ENCODE assay signal across 10 cellular contexts in the genomic region with DNA sequence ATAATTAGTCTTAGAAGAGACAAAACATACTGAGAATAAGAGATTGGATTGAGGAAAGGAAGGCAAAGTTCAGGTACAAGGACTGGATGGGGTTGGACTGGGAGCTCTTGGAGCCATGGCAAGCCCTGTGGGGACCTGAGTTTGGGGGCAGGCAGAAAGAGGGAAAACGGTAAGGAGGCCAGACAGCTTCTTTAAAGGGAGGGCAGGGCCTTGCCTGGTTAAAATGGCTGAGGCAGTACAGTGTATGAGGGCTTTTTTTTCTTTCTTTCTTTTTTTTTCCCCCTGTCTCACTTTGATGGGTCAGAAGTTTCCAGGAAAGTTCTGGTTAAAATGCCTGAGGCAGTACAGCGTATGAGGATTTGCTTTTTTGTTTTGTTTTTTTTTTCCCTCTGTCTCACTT. TPM values are rescaled to one million over a fixed set of nuclear protein-coding genes. Genes with fewer than 3 reads are reported as not detected.
DNase-seq lines count a peak whose midpoint lies in the region; ATAC-seq lines count a peak whose summit lies in the region.
"Had no signal": no experiment of that assay in that cellular context is flagged by ENCODE, and none has a peak within 500 bp of the region (broad histone marks: within the 10 kb centered on the region; RNA-seq: fewer than 3 reads in every experiment).

No MANE protein-coding gene starts in this region.

- H4K20me1 ChIP-seq in Karpas-422 (ENCODE audit: insufficient read depth, low read depth, low read length), result no peaks in the 10 kb centered on the region

- ATAC-seq in GM21447 (IDR thresholded peaks at IDR 0.05; ENCODE audit: unreplicated experiment), result no peak

- DNase-seq in Karpas-422 (peak; percentile 32), midbrain (lab: John Stamatoyannopoulos, UW) (peak; percentile 50), NCI-H526 (lab: John Stamatoyannopoulos, UW) (no peak), pons (ENCODE audit: low spot score) (no peak)
- no peak for DNase-seq in activated CD4-positive, alpha-beta T cell treated with anti-CD3 and anti-CD28 coated beads, Interleukin-2, amount 50 U/mL, for 48 hours
- DNase-seq: activated CD8-positive, alpha-beta memory T cell treated with anti-CD3 and anti-CD28 coated beads, Interleukin-2, amount 50 U/mL, for 4 hours; HCEC 1CT had no signal

- H3K27ac ChIP-seq in Karpas-422 (ENCODE audit: low read length), result no peak overlapping the region
- H3K27ac ChIP-seq in stomach smooth muscle (ENCODE audit: low read length), result peak overlapping the region; percentile 91

- H3K4me3 ChIP-seq in Karpas-422 (ENCODE audit: low read length) (no peak overlapping the region), endocrine pancreas (ENCODE audit: control insufficient read depth, insufficient read depth, low read length) (peak overlapping the region; percentile 45), stomach smooth muscle (ENCODE audit: low read length in 2 of 2) (peak overlapping the region in 1 of 2 donors; percentile 55)

- H3K36me3 ChIP-seq in Karpas-422 (ENCODE audit: insufficient read depth, low read length) (no peaks in the 10 kb centered on the region), endocrine pancreas (ENCODE audit: control insufficient read depth, insufficient read depth, low read length) (no peaks in the 10 kb centered on the region), stomach smooth muscle (ENCODE audit: control insufficient read depth in 2 of 2, insufficient read depth in 2 of 2, low read length in 2 of 2) (no peaks in the 10 kb centered on the region)

- no peaks in the 10 kb centered on the region for H3K27me3 ChIP-seq in Karpas-422 (ENCODE audit: low read length)
- no peaks in the 10 kb centered on the region for H3K27me3 ChIP-seq in endocrine pancreas (ENCODE audit: control insufficient read depth, insufficient read depth, low read length)
- no peaks in the 10 kb centered on the region for H3K27me3 ChIP-seq in stomach smooth muscle (ENCODE audit: control insufficient read depth in 1 of 2, insufficient read depth in 2 of 2, low read length in 2 of 2)

- no peaks in the 10 kb centered on the region for H3K9me2 ChIP-seq in Karpas-422 (replicated peaks; ENCODE audit: insufficient read depth, low read length)

- H3K9me3 ChIP-seq in Karpas-422 (ENCODE audit: low read length), result no peaks in the 10 kb centered on the region
- H3K9me3 ChIP-seq in endocrine pancreas (ENCODE audit: control insufficient read depth, low read length), result no peaks in the 10 kb centered on the region
- no peaks in the 10 kb centered on the region for H3K9me3 ChIP-seq in stomach smooth muscle (ENCODE audit: control insufficient read depth in 2 of 2, low read length in 2 of 2)

- H3K4me2 ChIP-seq in Karpas-422 (ENCODE audit: low read depth, low read length, poor library complexity, severe bottlenecking), result no peak overlapping the region

- no peak overlapping the region for H3K9ac ChIP-seq in Karpas-422 (ENCODE audit: low read length)
- H3K9ac ChIP-seq in endocrine pancreas (ENCODE audit: control insufficient read depth, insufficient read depth, low read length), result no peak overlapping the region
- peak overlapping the region; percentile 52 to 68 for H3K9ac ChIP-seq in stomach smooth muscle (ENCODE audit: low read length in 2 of 2)

- H2AFZ ChIP-seq in Karpas-422 (ENCODE audit: low read length), result no peak overlapping the region

- H3K4me1 ChIP-seq in Karpas-422 (ENCODE audit: low read length) (no peaks in the 10 kb centered on the region), endocrine pancreas (ENCODE audit: control insufficient read depth, insufficient read depth, low read length) (peaks cover 7% of the 10 kb centered on the region), stomach smooth muscle (ENCODE audit: control insufficient read depth, insufficient read depth, low read length) (peaks cover 21% of the 10 kb centered on the region)

- H3K79me2 ChIP-seq in Karpas-422 (ENCODE audit: low read length), result no peaks in the 10 kb centered on the region

RNA-seq across cellular contexts. Expression of a gene that starts 16.7 kb away (rescaled TPM):
- total RNA-seq in Karpas-422 (2014; rRNA removed; shearing (Covaris generic); ENCODE audit: low replicate concordance), result 1.7 and 2.9 TPM in 2 replicates

Comparison
In these comparisons a context has a peak if more than half of its experiments do, and no peak if none do; other contexts are left out.
1. DNase-seq: peak in Karpas-422 (single experiment) and midbrain (single experiment); none in NCI-H526 (0 of 2), pons (single experiment) and activated CD4-positive, alpha-beta T cell treated with anti-CD3 and anti-CD28 coated beads, Interleukin-2, amount 50 U/mL, for 48 hours (0 of 2).
2. H3K9ac ChIP-seq: peak in stomach smooth muscle (2 of 2); none in Karpas-422 (single experiment) and endocrine pancreas (single experiment).